8 cellular contexts compared by ENCODE assay signal in genomic region chr5:80246995-80247729, GRCh38. TPM values are rescaled to one million over a fixed set of nuclear protein-coding genes. Genes with fewer than 3 reads are reported as not detected.
DNase-seq lines count a peak whose midpoint lies in the region; ATAC-seq and TF ChIP-seq lines count a peak whose summit lies in the region.

No MANE protein-coding gene starts in this region.

- peaks cover 97% of the 10 kb centered on the region for H3K79me2 ChIP-seq in OCI-LY7 (ENCODE audit: insufficient read depth, low read depth, low read length)

- DNase-seq in A673 (ENCODE audit: low spot score) (peak; percentile 81), OCI-LY7 (ENCODE audit: low spot score) (no peak), Right ventricle myocardium superior (peak; percentile 49), sciatic nerve (ENCODE audit: low spot score) (no peak)
- DNase-seq in activated naive CD4-positive, alpha-beta T cell treated with anti-CD3 and anti-CD28 coated beads, Interleukin-2, amount 50 U/mL, for 16 hours: peak; percentile 35

- H3K4me1 ChIP-seq in A673 (ENCODE audit: insufficient read depth, low read length, poor library complexity, severe bottlenecking): peaks cover 20% of the 10 kb centered on the region
- peaks cover 64% of the 10 kb centered on the region for H3K4me1 ChIP-seq in OCI-LY7 (ENCODE audit: insufficient read depth, low read length, poor library complexity, severe bottlenecking)

- H3K36me3 ChIP-seq in A673 (ENCODE audit: insufficient read depth, low read length, poor library complexity, severe bottlenecking): no peaks in the 10 kb centered on the region
- H3K36me3 ChIP-seq in OCI-LY7 (ENCODE audit: insufficient read depth, low read length): peaks cover 46% of the 10 kb centered on the region

- H3K27me3 ChIP-seq in A673 (replicated peaks; ENCODE audit: insufficient read depth, low read depth, low read length, poor library complexity): no peaks in the 10 kb centered on the region

- peak overlapping the region; percentile 9 for H3K4me3 ChIP-seq in A673 (ENCODE audit: low read depth, low read length, poor library complexity, severe bottlenecking)
- peak overlapping the region; percentile 49 for H3K4me3 ChIP-seq in OCI-LY7 (ENCODE audit: low read depth, low read length, poor library complexity, severe bottlenecking)

- CTCF ChIA-PET in A673 (lab: Charles Lee) (no interaction called here), OCI-LY7 (lab: Charles Lee; ENCODE audit: unreplicated experiment) (interaction anchor here (1.0 kb wide), 1 partner anchor 267 kb away, joined by 4 read pairs; no protein-coding TSS in a partner anchor)

- POLR2A ChIA-PET in A673 (lab: Charles Lee; ENCODE audit: low non-redundant PET) (interaction anchor here (0.6 kb wide), 1 partner anchor 10 kb away, joined by 4 read pairs; no protein-coding TSS in a partner anchor), OCI-LY7 (lab: Charles Lee) (interaction anchor here (1.3 to 3.1 kb wide), 6 partner anchors 8 to 68 kb away, joined by 3 to 28 read pairs (median 4); partner anchors contain the start of gene SERINC5)

- H2AFZ ChIP-seq in OCI-LY7 (ENCODE audit: low read length): no peak overlapping the region; the same call in 1 of the 2 replicates

- ATAC-seq in GM18907 (IDR thresholded peaks at IDR 0.05; ENCODE audit: unreplicated experiment): peak; percentile 87
- ATAC-seq in HG03159 (IDR thresholded peaks at IDR 0.05; ENCODE audit: unreplicated experiment): peak; percentile 82
- ATAC-seq in Right ventricle myocardium superior (ENCODE audit: poor library complexity): peak; percentile 80
- peak; percentile 78 for ATAC-seq in sciatic nerve
- ATAC-seq in HG02970 (IDR thresholded peaks at IDR 0.05; ENCODE audit: low FRiP score, unreplicated experiment): no peak

- BruUV-seq in A673 (replicated peaks; lab: Mats Ljungman, UMichigan) (no TSS peak), OCI-LY7 (replicated peaks; lab: Mats Ljungman, UMichigan) (no TSS peak)

- no peak for TF ChIP-seq CTCF in A673 (conservative IDR thresholded peaks at IDR 0.05; ENCODE audit: low read depth, low read length)
- TF ChIP-seq CTCF in OCI-LY7 (conservative IDR thresholded peaks at IDR 0.05; ENCODE audit: low read length): no peak

- intact Hi-C loops in A673 (cut with micrococcal nuclease; ENCODE audit: unreplicated experiment): no loop called here
- intact Hi-C loops in OCI-LY7 (cut with micrococcal nuclease; ENCODE audit: unreplicated experiment): no loop called here
- intact Hi-C loops in Right ventricle myocardium superior (cut with DNase I): no loop called here
- intact Hi-C loops in sciatic nerve (cut with DNase I): no loop called here

- H3K9me2 ChIP-seq in OCI-LY7 (ENCODE audit: insufficient read depth, low read length): no peaks in the 10 kb centered on the region

- H3K4me2 ChIP-seq in OCI-LY7 (ENCODE audit: low read length): peak overlapping the region; percentile 81

- H3K27ac ChIP-seq in A673 (ENCODE audit: low read depth, low read length, poor library complexity, severe bottlenecking) (peak overlapping the region; percentile 61), OCI-LY7 (ENCODE audit: low read depth, low read length, poor library complexity, severe bottlenecking) (peak overlapping the region; percentile 76)

- peaks cover 18% of the 10 kb centered on the region for H3K9me3 ChIP-seq in A673 (ENCODE audit: low read depth, low read length, poor library complexity, severe bottlenecking)
- H3K9me3 ChIP-seq in OCI-LY7 (ENCODE audit: low read length): peaks cover 16% of the 10 kb centered on the region

- peaks cover 4% of the 10 kb centered on the region; the same call in 1 of the 2 replicates for H4K20me1 ChIP-seq in OCI-LY7 (ENCODE audit: insufficient read depth, low read length)

RNA-seq across cellular contexts. Expression of gene SERINC5, which starts 8.7 kb away (rescaled TPM):
- total RNA-seq in A673 (2021) (20.6 and 21.0 TPM in 2 replicates), OCI-LY7 (2022) (87.9 and 92.1 TPM in 2 replicates), Right ventricle myocardium superior (10.7 TPM), sciatic nerve (70.2 TPM)
- 21.6 and 31.2 TPM in 2 replicates for total RNA-seq in OCI-LY7 (2014; rRNA removed; shearing (Covaris generic))

Comparison
In these comparisons a context has a peak if more than half of its experiments do, and no peak if none do; other contexts are left out.
1. DNase-seq: peak in A673 (single experiment), activated naive CD4-positive, alpha-beta T cell treated with anti-CD3 and anti-CD28 coated beads, Interleukin-2, amount 50 U/mL, for 16 hours (single experiment) and Right ventricle myocardium superior (single experiment); none in OCI-LY7 (single experiment) and sciatic nerve (single experiment).